ENCODE assay signal across 6 cellular contexts in the genomic region with DNA sequence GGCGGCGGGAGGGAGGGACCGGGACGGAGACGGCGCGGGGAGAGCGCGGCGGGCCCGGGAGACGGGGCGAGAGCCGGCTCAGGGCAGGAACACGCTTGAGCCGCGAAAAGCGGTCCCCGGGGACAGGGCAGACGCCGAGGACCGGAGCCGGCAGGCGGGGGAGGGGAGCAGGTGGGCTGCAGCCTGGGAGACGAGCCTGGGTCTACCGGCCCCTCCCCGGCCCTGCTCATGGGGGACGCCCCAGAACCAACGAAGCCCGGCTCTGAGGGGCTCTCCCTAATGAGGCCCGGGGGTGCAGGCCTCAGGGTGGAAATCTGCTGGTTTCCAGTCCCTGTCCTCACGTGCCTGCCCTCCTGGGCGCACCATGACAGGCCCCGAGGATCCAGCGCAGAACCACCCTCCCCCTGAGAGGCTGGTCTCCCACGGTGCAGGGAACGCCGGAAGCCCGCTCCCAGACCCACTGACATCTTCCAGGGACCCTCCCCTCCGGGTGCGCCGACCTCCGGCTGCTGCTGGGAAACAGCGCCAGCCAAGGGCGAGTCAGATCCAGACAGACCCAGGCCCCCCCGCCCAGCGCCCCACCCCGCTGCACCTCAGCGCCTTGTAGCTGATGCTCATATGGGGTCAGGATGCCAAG. TPM values are rescaled to one million over a fixed set of nuclear protein-coding genes. Genes with fewer than 3 reads are reported as not detected.
DNase-seq lines count a peak whose midpoint lies in the region; ATAC-seq and TF ChIP-seq lines count a peak whose summit lies in the region.

No MANE protein-coding gene starts in this region.

- intact Hi-C loops in HCT116 (cut with micrococcal nuclease) = no loop called here

- H3K4me1 Mint-ChIP-seq in naive thymus-derived CD8-positive, alpha-beta T cell = peaks cover 0 to 6% (median 3%) of the 10 kb centered on the region in 4 donors

- peaks cover 8 to 27% of the 10 kb centered on the region in 2 experiments; a peak in 3 of 4 replicates for H3K36me3 ChIP-seq in HCT116 (ENCODE audit: control insufficient read depth in 1 of 2, insufficient read depth in 2 of 2, low read length in 2 of 2)

- no peak for TF ChIP-seq CTCF in HCT116 (IDR thresholded peaks at IDR 0.05 in 2 of 3, conservative IDR thresholded peaks at IDR 0.05 in 1 of 3; ENCODE audit: borderline replicate concordance in 1 of 3, insufficient read depth in 1 of 3, low read depth in 2 of 3, low read length in 2 of 3)

- H3K4me2 ChIP-seq in HCT116 (ENCODE audit: low read length) = peak overlapping the region; percentile 95

- no peak overlapping the region for H2AFZ ChIP-seq in HCT116 (ENCODE audit: low read depth, low read length, poor library complexity, severe bottlenecking)

- no peaks in the 10 kb centered on the region for H3K27me3 ChIP-seq in HCT116 (ENCODE audit: insufficient read depth, low read length)

- H3K9me2 ChIP-seq in HCT116 (ENCODE audit: insufficient read depth) = no peaks in the 10 kb centered on the region

- peak overlapping the region; percentile 85 for H3K27ac ChIP-seq in HCT116 (ENCODE audit: low read depth, low read length)
- H3K27ac ChIP-seq in angular gyrus (ENCODE audit: low read depth, low read length) = peak overlapping the region; percentile 84

- no peak for TF ChIP-seq POLR2A in HCT116 (IDR thresholded peaks at IDR 0.05; ENCODE audit: borderline replicate concordance, extremely low read depth, insufficient read depth, insufficient read length)

- POLR2A ChIA-PET in HCT116 (lab: Charles Lee) = no interaction called here
- POLR2A ChIA-PET in naive thymus-derived CD8-positive, alpha-beta T cell (lab: Charles Lee) = no interaction called here

- no peak for TF ChIP-seq RAD21 in HCT116 (IDR thresholded peaks at IDR 0.05; ENCODE audit: low read depth)

- peaks cover 0 to 9% (median 2%) of the 10 kb centered on the region in 9 donors for H3K9me3 Mint-ChIP-seq in naive thymus-derived CD8-positive, alpha-beta T cell

- peaks cover 3 to 29% (median 6%) of the 10 kb centered on the region in 5 donors for H3K27me3 Mint-ChIP-seq in naive thymus-derived CD8-positive, alpha-beta T cell

- DNase-seq in HCT116 (ENCODE audit: low read depth, low spot score) (no peak), hippocampal formation (lab: John Stamatoyannopoulos, UW) (no peak)
- no peak for DNase-seq in naive thymus-derived CD8-positive, alpha-beta T cell
- DNase-seq in activated naive CD4-positive, alpha-beta T cell treated with anti-CD3 and anti-CD28 coated beads, Interleukin-2, amount 50 U/mL, for 16 hours = no peak

- peaks cover 41% of the 10 kb centered on the region for H3K79me2 ChIP-seq in HCT116 (ENCODE audit: insufficient read depth, low read length)

- ATAC-seq in HCT116 (peak; percentile 16), GM18909 (IDR thresholded peaks at IDR 0.05; ENCODE audit: poor library complexity, unreplicated experiment) (no peak)
- ATAC-seq in naive thymus-derived CD8-positive, alpha-beta T cell = peak; percentile 33 to 35

- H3K4me3 ChIP-seq in HCT116 (replicated peaks in 1 of 2; ENCODE audit: low read depth in 1 of 2, low read length in 2 of 2) = peak overlapping the region; percentile 52 to 84

- CTCF ChIA-PET in HCT116 (lab: Charles Lee) = interaction anchor here (1.0 kb wide), 1 partner anchor 38 kb away, joined by 3 read pairs; no protein-coding TSS in a partner anchor

- RAD21 ChIA-PET in HCT116 (lab: Charles Lee; ENCODE audit: low non-redundant PET in 1 of 2, low total read pairs in 2 of 2, uncharacterized antibody in 2 of 2, unreplicated experiment in 2 of 2) = no interaction called here

- no TSS peak for BruUV-seq in HCT116 (replicated peaks; lab: Mats Ljungman, UMichigan)

- H4K20me1 ChIP-seq in HCT116 (ENCODE audit: insufficient read depth) = no peaks in the 10 kb centered on the region

- H3K9ac ChIP-seq in HCT116 (ENCODE audit: low read length) = peak overlapping the region; percentile 78

- no peak overlapping the region for H3K27ac Mint-ChIP-seq in naive thymus-derived CD8-positive, alpha-beta T cell

- H3K4me1 ChIP-seq in HCT116 (ENCODE audit: control insufficient read depth in 1 of 2, insufficient read depth in 2 of 2, low read length in 2 of 2) = peaks cover 23 to 43% of the 10 kb centered on the region in 2 experiments

- no peaks in the 10 kb centered on the region for H3K9me3 ChIP-seq in HCT116 (ENCODE audit: control insufficient read depth in 1 of 2, insufficient read depth in 1 of 2, low read depth in 1 of 2, low read length in 2 of 2)

- peak overlapping the region in 3 of 10 donors; percentile 26 to 48 (median 32) for H3K4me3 Mint-ChIP-seq in naive thymus-derived CD8-positive, alpha-beta T cell

- peaks cover 0 to 4% (median 0%) of the 10 kb centered on the region in 3 donors for H3K36me3 Mint-ChIP-seq in naive thymus-derived CD8-positive, alpha-beta T cell

TF ChIP-seq in HCT116, 20 proteins besides CTCF, POLR2A, EP300 and RAD21 (continues in another document):
- no peak for TF ChIP-seq CBX3 (IDR thresholded peaks at IDR 0.05; ENCODE audit: low read depth)
- TF ChIP-seq POLR2AphosphoS5 (IDR thresholded peaks at IDR 0.05; ENCODE audit: low read depth, low read length) = no peak
- no peak for TF ChIP-seq SP1 (IDR thresholded peaks at IDR 0.05; ENCODE audit: low read depth)
- TF ChIP-seq, protein P1, sequence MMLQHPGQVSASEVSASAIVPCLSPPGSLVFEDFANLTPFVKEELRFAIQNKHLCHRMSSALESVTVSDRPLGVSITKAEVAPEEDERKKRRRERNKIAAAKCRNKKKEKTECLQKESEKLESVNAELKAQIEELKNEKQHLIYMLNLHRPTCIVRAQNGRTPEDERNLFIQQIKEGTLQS (IDR thresholded peaks at IDR 0.05) = no peak
- TF ChIP-seq EZH2 (IDR thresholded peaks at IDR 0.05) = no peak
- TF ChIP-seq, protein P2, sequence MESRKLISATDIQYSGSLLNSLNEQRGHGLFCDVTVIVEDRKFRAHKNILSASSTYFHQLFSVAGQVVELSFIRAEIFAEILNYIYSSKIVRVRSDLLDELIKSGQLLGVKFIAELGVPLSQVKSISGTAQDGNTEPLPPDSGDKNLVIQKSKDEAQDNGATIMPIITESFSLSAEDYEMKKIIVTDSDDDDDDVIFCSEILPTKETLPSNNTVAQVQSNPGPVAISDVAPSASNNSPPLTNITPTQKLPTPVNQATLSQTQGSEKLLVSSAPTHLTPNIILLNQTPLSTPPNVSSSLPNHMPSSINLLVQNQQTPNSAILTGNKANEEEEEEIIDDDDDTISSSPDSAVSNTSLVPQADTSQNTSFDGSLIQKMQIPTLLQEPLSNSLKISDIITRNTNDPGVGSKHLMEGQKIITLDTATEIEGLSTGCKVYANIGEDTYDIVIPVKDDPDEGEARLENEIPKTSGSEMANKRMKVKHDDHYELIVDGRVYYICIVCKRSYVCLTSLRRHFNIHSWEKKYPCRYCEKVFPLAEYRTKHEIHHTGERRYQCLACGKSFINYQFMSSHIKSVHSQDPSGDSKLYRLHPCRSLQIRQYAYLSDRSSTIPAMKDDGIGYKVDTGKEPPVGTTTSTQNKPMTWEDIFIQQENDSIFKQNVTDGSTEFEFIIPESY (IDR thresholded peaks at IDR 0.05; ENCODE audit: extremely low read depth, insufficient replicate concordance, low read length) = no peak
- TF ChIP-seq FOSL1 (IDR thresholded peaks at IDR 0.05; ENCODE audit: low read depth) = no peak
- TF ChIP-seq, protein P3, sequence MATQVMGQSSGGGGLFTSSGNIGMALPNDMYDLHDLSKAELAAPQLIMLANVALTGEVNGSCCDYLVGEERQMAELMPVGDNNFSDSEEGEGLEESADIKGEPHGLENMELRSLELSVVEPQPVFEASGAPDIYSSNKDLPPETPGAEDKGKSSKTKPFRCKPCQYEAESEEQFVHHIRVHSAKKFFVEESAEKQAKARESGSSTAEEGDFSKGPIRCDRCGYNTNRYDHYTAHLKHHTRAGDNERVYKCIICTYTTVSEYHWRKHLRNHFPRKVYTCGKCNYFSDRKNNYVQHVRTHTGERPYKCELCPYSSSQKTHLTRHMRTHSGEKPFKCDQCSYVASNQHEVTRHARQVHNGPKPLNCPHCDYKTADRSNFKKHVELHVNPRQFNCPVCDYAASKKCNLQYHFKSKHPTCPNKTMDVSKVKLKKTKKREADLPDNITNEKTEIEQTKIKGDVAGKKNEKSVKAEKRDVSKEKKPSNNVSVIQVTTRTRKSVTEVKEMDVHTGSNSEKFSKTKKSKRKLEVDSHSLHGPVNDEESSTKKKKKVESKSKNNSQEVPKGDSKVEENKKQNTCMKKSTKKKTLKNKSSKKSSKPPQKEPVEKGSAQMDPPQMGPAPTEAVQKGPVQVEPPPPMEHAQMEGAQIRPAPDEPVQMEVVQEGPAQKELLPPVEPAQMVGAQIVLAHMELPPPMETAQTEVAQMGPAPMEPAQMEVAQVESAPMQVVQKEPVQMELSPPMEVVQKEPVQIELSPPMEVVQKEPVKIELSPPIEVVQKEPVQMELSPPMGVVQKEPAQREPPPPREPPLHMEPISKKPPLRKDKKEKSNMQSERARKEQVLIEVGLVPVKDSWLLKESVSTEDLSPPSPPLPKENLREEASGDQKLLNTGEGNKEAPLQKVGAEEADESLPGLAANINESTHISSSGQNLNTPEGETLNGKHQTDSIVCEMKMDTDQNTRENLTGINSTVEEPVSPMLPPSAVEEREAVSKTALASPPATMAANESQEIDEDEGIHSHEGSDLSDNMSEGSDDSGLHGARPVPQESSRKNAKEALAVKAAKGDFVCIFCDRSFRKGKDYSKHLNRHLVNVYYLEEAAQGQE (IDR thresholded peaks at IDR 0.05; ENCODE audit: low read depth) = no peak
- TF ChIP-seq ELF1 (IDR thresholded peaks at IDR 0.05; ENCODE audit: borderline replicate concordance, low read depth) = no peak
- TF ChIP-seq ZFX (IDR thresholded peaks at IDR 0.05) = no peak
- no peak for TF ChIP-seq EZH2phosphoT487 (IDR thresholded peaks at IDR 0.05; ENCODE audit: borderline replicate concordance)

RNA-seq across cellular contexts. Expression of a gene that starts 0.6 kb away (rescaled TPM):
- total RNA-seq in HCT116 (2021; ENCODE audit: unreplicated experiment) = 454 TPM
- polyA plus RNA-seq in HCT116 (2012) = 682 and 834 TPM in 2 replicates
- total RNA-seq in naive thymus-derived CD8-positive, alpha-beta T cell = under 1 TPM; 0.16 to 0.18 TPM
- not detected for polyA plus RNA-seq in naive thymus-derived CD8-positive, alpha-beta T cell

RNA-seq across cellular contexts. Expression of a gene that starts 21.1 kb away (rescaled TPM):
- total RNA-seq in HCT116 (2021; ENCODE audit: unreplicated experiment) = 346 TPM
- 308 and 356 TPM in 2 replicates for polyA plus RNA-seq in HCT116 (2012)
- total RNA-seq in naive thymus-derived CD8-positive, alpha-beta T cell = 100 to 1,000 TPM; 225 to 229 TPM
- polyA plus RNA-seq in naive thymus-derived CD8-positive, alpha-beta T cell = 10 to 100 TPM; 47.4 to 93.1 (median 78.1) TPM

RNA-seq across cellular contexts. Expression of a gene that starts 27.0 kb away (rescaled TPM):
- total RNA-seq in HCT116 (2021; ENCODE audit: unreplicated experiment) = 86.5 TPM
- polyA plus RNA-seq in HCT116 (2012) = 73.4 and 85.6 TPM in 2 replicates
- total RNA-seq in naive thymus-derived CD8-positive, alpha-beta T cell = under 1 TPM; 0.30 to 0.49 TPM
- not detected for polyA plus RNA-seq in naive thymus-derived CD8-positive, alpha-beta T cell

RNA-seq across cellular contexts. Expression of a gene that starts 37.7 kb away (rescaled TPM):
- 6.7 TPM for total RNA-seq in HCT116 (2021; ENCODE audit: unreplicated experiment)
- 7.2 and 8.0 TPM in 2 replicates for polyA plus RNA-seq in HCT116 (2012)
- total RNA-seq in naive thymus-derived CD8-positive, alpha-beta T cell = under 1 TPM; 0.16 to 0.29 TPM
- under 1 TPM; 0.09 to 0.44 (median 0.15) TPM for polyA plus RNA-seq in naive thymus-derived CD8-positive, alpha-beta T cell

RNA-seq across cellular contexts. Expression of a gene that starts 48.1 kb away (rescaled TPM):
- 3.2 TPM for total RNA-seq in HCT116 (2021; ENCODE audit: unreplicated experiment)
- polyA plus RNA-seq in HCT116 (2012) = 1.8 and 2.5 TPM in 2 replicates
- not detected for total RNA-seq in naive thymus-derived CD8-positive, alpha-beta T cell
- polyA plus RNA-seq in naive thymus-derived CD8-positive, alpha-beta T cell = not detected

Comparison
In these comparisons a context has a peak if more than half of its experiments do, and no peak if none do; other contexts are left out.
1. RNA of a gene that starts 0.6 kb away (total RNA-seq): 454 TPM in HCT116 (single experiment); 0.16 to 0.18 TPM in naive thymus-derived CD8-positive, alpha-beta T cell; every median in the first group is over 100 times any median in the second.
2. RNA of a gene that starts 27.0 kb away (total RNA-seq): 86.5 TPM in HCT116 (single experiment); 0.30 to 0.49 TPM in naive thymus-derived CD8-positive, alpha-beta T cell; every median in the first group is over 10 times any median in the second.